Comparison of ENCODE assay signal across 1 cellular context in the genomic region with DNA sequence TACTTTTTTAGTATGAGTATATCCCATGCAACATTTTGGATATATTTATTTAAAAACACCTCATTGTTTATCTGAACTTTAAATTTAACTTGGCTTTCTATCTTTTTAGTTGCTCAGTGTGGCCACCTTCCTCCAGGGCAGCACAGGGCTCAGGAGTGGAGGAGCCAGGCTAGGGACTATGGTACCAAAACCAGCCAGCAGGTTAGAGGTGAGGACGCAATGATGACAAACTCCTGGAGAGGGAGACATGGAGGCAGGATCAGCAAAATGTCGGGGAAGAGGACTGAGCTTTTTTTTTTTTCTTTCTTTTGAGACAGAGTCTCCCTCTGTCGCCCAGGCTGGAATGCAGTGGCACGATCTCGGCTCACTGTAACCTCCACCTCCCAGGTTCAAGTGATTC.
TF ChIP-seq lines count a peak whose summit lies in the region.

No MANE protein-coding gene starts in this region.

TF ChIP-seq in GM23338, 12 proteins besides CTCF, POLR2A, EP300 and RAD21 (continued from another document):
- TF ChIP-seq, protein P1, sequence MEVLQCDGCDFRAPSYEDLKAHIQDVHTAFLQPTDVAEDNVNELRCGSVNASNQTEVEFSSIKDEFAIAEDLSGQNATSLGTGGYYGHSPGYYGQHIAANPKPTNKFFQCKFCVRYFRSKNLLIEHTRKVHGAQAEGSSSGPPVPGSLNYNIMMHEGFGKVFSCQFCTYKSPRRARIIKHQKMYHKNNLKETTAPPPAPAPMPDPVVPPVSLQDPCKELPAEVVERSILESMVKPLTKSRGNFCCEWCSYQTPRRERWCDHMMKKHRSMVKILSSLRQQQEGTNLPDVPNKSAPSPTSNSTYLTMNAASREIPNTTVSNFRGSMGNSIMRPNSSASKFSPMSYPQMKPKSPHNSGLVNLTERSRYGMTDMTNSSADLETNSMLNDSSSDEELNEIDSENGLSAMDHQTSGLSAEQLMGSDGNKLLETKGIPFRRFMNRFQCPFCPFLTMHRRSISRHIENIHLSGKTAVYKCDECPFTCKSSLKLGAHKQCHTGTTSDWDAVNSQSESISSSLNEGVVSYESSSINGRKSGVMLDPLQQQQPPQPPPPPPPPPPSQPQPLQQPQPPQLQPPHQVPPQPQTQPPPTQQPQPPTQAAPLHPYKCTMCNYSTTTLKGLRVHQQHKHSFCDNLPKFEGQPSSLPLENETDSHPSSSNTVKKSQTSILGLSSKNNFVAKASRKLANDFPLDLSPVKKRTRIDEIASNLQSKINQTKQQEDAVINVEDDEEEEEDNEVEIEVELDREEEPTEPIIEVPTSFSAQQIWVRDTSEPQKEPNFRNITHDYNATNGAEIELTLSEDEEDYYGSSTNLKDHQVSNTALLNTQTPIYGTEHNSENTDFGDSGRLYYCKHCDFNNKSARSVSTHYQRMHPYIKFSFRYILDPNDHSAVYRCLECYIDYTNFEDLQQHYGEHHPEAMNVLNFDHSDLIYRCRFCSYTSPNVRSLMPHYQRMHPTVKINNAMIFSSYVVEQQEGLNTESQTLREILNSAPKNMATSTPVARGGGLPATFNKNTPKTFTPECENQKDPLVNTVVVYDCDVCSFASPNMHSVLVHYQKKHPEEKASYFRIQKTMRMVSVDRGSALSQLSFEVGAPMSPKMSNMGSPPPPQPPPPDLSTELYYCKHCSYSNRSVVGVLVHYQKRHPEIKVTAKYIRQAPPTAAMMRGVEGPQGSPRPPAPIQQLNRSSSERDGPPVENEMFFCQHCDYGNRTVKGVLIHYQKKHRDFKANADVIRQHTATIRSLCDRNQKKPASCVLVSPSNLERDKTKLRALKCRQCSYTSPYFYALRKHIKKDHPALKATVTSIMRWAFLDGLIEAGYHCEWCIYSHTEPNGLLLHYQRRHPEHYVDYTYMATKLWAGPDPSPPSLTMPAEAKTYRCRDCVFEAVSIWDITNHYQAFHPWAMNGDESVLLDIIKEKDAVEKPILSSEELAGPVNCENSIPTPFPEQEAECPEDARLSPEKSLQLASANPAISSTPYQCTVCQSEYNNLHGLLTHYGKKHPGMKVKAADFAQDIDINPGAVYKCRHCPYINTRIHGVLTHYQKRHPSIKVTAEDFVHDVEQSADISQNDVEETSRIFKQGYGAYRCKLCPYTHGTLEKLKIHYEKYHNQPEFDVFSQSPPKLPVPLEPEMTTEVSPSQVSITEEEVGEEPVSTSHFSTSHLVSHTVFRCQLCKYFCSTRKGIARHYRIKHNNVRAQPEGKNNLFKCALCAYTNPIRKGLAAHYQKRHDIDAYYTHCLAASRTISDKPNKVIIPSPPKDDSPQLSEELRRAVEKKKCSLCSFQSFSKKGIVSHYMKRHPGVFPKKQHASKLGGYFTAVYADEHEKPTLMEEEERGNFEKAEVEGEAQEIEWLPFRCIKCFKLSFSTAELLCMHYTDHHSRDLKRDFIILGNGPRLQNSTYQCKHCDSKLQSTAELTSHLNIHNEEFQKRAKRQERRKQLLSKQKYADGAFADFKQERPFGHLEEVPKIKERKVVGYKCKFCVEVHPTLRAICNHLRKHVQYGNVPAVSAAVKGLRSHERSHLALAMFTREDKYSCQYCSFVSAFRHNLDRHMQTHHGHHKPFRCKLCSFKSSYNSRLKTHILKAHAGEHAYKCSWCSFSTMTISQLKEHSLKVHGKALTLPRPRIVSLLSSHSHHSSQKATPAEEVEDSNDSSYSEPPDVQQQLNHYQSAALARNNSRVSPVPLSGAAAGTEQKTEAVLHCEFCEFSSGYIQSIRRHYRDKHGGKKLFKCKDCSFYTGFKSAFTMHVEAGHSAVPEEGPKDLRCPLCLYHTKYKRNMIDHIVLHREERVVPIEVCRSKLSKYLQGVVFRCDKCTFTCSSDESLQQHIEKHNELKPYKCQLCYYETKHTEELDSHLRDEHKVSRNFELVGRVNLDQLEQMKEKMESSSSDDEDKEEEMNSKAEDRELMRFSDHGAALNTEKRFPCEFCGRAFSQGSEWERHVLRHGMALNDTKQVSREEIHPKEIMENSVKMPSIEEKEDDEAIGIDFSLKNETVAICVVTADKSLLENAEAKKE (CRISPR knock-in tag; IDR thresholded peaks at IDR 0.05): no peak
- TF ChIP-seq CREB1 (CRISPR knock-in tag; IDR thresholded peaks at IDR 0.05; ENCODE audit: low read depth): no peak
